Comparison of ENCODE assay signal across 13 cellular contexts in genomic region chr4:116515959-116516358, GRCh38.
DNase-seq lines count a peak whose midpoint lies in the region; ATAC-seq and TF ChIP-seq lines count a peak whose summit lies in the region.
"Had no signal": no experiment of that assay in that cellular context is flagged by ENCODE, and none has a peak within 500 bp of the region (broad histone marks: within the 10 kb centered on the region; RNA-seq: fewer than 3 reads in every experiment).

No MANE protein-coding gene starts in this region.

- no peak for TF ChIP-seq CTCF in glutamatergic neuron (IDR thresholded peaks at IDR 0.05; ENCODE audit: partially characterized antibody, unreplicated experiment)
- TF ChIP-seq CTCF in progenitor cell of endocrine pancreas (IDR thresholded peaks at IDR 0.05; ENCODE audit: unreplicated experiment): no peak

- no CpG with 5 or more reads among the region's 1 CpG for WGBS in trophoblast cell (ENCODE audit: extremely low coverage, insufficient coverage, insufficient read length)

- ATAC-seq in GM18909 (IDR thresholded peaks at IDR 0.05; ENCODE audit: poor library complexity, unreplicated experiment): no peak
- ATAC-seq: A549 had no signal

- no peaks in the 10 kb centered on the region for H3K9me3 Mint-ChIP-seq in glutamatergic neuron (ENCODE audit: unreplicated experiment)
- H3K9me3 Mint-ChIP-seq in progenitor cell of endocrine pancreas (ENCODE audit: low read depth): peaks cover 13% of the 10 kb centered on the region

- no peak overlapping the region for H3K18ac ChIP-seq in trophoblast cell (ENCODE audit: low read length)

- H2AK5ac ChIP-seq in trophoblast cell (ENCODE audit: low read length): no peak overlapping the region

- H3K4me3 Mint-ChIP-seq in glutamatergic neuron (ENCODE audit: unreplicated experiment): no peak overlapping the region
- no peak overlapping the region for H3K4me3 Mint-ChIP-seq in progenitor cell of endocrine pancreas (ENCODE audit: low read depth)
- H3K4me3 Mint-ChIP-seq: CD4-positive, alpha-beta memory T cell; HFFc6 had no signal

- H3K4me2 ChIP-seq in trophoblast cell (ENCODE audit: low read length): no peak overlapping the region
- H3K4me2 ChIP-seq: A549 had no signal

- no peak overlapping the region for H3K4ac ChIP-seq in trophoblast cell (ENCODE audit: low read depth, low read length)

- H3K4me1 Mint-ChIP-seq in glutamatergic neuron (ENCODE audit: low read depth, unreplicated experiment) (peaks cover 4% of the 10 kb centered on the region), progenitor cell of endocrine pancreas (ENCODE audit: low read depth) (peaks cover 6% of the 10 kb centered on the region)
- H3K4me1 Mint-ChIP-seq: CD4-positive, alpha-beta memory T cell had no signal

- no peak overlapping the region for H3K27ac ChIP-seq in trophoblast cell (ENCODE audit: low read depth, low read length)
- H3K27ac ChIP-seq: A549, C4-2B had no signal

- H3K9ac ChIP-seq in trophoblast cell (ENCODE audit: low read length): no peak overlapping the region

- H3K36me3 Mint-ChIP-seq in glutamatergic neuron (ENCODE audit: unreplicated experiment) (no peaks in the 10 kb centered on the region), progenitor cell of endocrine pancreas (ENCODE audit: insufficient read depth) (peaks cover 2% of the 10 kb centered on the region)
- H3K36me3 Mint-ChIP-seq: CD4-positive, alpha-beta memory T cell had no signal

- H2AFZ ChIP-seq in trophoblast cell (ENCODE audit: insufficient read depth, low read length, poor library complexity): no peak overlapping the region

- no peaks in the 10 kb centered on the region for H3K36me3 ChIP-seq in trophoblast cell (ENCODE audit: control insufficient read depth in 1 of 2, insufficient read depth in 2 of 2, low read length in 2 of 2)
- H3K36me3 ChIP-seq: BE2C, HAP-1 had no signal

- H3K79me1 ChIP-seq in trophoblast cell (ENCODE audit: low read length): no peaks in the 10 kb centered on the region

- H3K23ac ChIP-seq in trophoblast cell (ENCODE audit: low read length): no peak overlapping the region

- H3K14ac ChIP-seq in trophoblast cell (ENCODE audit: low read length): no peak overlapping the region

- H3K27ac Mint-ChIP-seq in glutamatergic neuron (ENCODE audit: unreplicated experiment) (no peak overlapping the region), progenitor cell of endocrine pancreas (no peak overlapping the region)
- H3K27ac Mint-ChIP-seq: CD4-positive, alpha-beta memory T cell; HFFc6 had no signal

- H2BK5ac ChIP-seq in trophoblast cell (ENCODE audit: low read depth, low read length, poor library complexity): no peak overlapping the region

- no peak overlapping the region for H4K8ac ChIP-seq in trophoblast cell (ENCODE audit: low read depth, low read length)

- H2BK120ac ChIP-seq in trophoblast cell (ENCODE audit: insufficient read depth, low read length, poor library complexity): peak overlapping the region; percentile 43

- no peaks in the 10 kb centered on the region for H3K79me2 ChIP-seq in trophoblast cell (ENCODE audit: control insufficient read depth, insufficient read depth, low read length, poor library complexity)

- no peak overlapping the region for H2BK12ac ChIP-seq in trophoblast cell (ENCODE audit: low read length)

- DNase-seq in ELF-1 (ENCODE audit: low read depth, low spot score) (peak; percentile 70), UCSD-AML1 (lab: John Stamatoyannopoulos, UW; ENCODE audit: unreplicated experiment) (peak; percentile 10), islet precursor cell (peak; percentile 89), trophoblast cell (peak; percentile 94 to 96), glutamatergic neuron (no peak), progenitor cell of endocrine pancreas (ENCODE audit: low spot score, unreplicated experiment) (no peak)
- DNase-seq: BE2C; CD4-positive, alpha-beta memory T cell; HFFc6 had no signal

- H3K27me3 ChIP-seq in trophoblast cell (ENCODE audit: insufficient read depth, low read length): no peaks in the 10 kb centered on the region
- H3K27me3 ChIP-seq: BE2C had no signal

- H4K12ac ChIP-seq in trophoblast cell (ENCODE audit: low read depth, low read length): no peak overlapping the region

- no peak overlapping the region for H3K4me3 ChIP-seq in trophoblast cell (ENCODE audit: low read depth, low read length)
- H3K4me3 ChIP-seq: A549, HAP-1 had no signal

- H3K4me1 ChIP-seq in trophoblast cell (ENCODE audit: control insufficient read depth in 1 of 2, insufficient read depth in 2 of 2, low read length in 2 of 2): peaks cover 0 to 3% of the 10 kb centered on the region in 2 experiments
- H3K4me1 ChIP-seq: A549, BE2C, HAP-1 had no signal

- H3K27me3 Mint-ChIP-seq in glutamatergic neuron (ENCODE audit: unreplicated experiment): no peaks in the 10 kb centered on the region
- H3K27me3 Mint-ChIP-seq in progenitor cell of endocrine pancreas: no peaks in the 10 kb centered on the region
- H3K27me3 Mint-ChIP-seq: CD4-positive, alpha-beta memory T cell had no signal

- H3K9me3 ChIP-seq in trophoblast cell (ENCODE audit: insufficient read depth, low read depth, low read length): no peaks in the 10 kb centered on the region
- H3K9me3 ChIP-seq: A549, BE2C, HAP-1 had no signal

- no peak overlapping the region for H4K91ac ChIP-seq in trophoblast cell (ENCODE audit: low read depth, low read length)

Comparison
In these comparisons a context has a peak if more than half of its experiments do, and no peak if none do; other contexts are left out.
1. DNase-seq: peak in ELF-1 (single experiment), UCSD-AML1 (single experiment), islet precursor cell (single experiment) and trophoblast cell (2 of 2); none in glutamatergic neuron (single experiment) and progenitor cell of endocrine pancreas (single experiment).